In the genomic region with DNA sequence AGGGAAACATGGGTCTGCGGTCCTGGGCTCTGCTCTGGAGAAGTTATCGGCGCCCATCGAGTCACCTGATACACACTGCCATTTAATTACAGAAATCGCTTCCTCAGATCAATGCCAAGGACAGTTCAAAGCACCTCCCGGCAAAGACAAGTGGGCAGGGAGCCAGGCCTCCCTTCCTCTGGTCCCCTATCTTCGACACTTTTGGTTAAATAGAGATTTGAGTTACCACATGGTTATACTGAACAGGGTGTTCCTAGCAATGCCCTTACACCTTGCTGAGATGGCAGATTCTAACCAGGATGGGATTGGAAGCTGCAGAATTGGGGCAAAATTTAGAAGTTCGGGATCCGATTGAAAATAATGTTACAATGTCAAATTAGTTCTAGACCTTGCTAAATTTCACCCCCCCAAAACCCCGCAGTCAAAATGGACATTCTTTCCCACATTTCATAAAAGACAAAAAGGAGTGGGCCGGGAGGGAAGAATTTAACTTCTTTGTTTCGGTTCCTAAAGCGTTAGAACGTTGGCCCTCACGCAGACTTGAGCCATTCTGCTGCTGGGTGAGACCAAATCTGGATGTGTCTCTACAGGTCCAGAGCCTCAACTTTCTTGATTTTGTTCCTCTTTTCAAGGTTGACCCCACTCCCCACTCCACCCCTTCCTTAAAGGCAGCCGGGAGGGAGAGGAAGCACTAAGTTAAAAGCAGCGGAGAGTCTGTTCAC, we compare ENCODE assay signal across 8 cellular contexts. TPM values are rescaled to one million over a fixed set of nuclear protein-coding genes. Genes with fewer than 3 reads are reported as not detected.
DNase-seq lines count a peak whose midpoint lies in the region; ATAC-seq and TF ChIP-seq lines count a peak whose summit lies in the region.

No MANE protein-coding gene starts in this region.

- DNase-seq in coronary artery (ENCODE audit: low spot score) (no peak), NCI-H446 treated with DMSO at 0.1 percent for 48 hours (lab: John Stamatoyannopoulos, UW) (no peak), DMS114 treated with DMSO at 0.1 percent for 48 hours (lab: John Stamatoyannopoulos, UW; ENCODE audit: unreplicated experiment) (no peak), NCI-H82 (lab: John Stamatoyannopoulos, UW) (no peak), DMS 273 (lab: John Stamatoyannopoulos, UW; ENCODE audit: unreplicated experiment) (no peak)
- DNase-seq in natural killer cell treated with Interleukin-12 subunit alpha and Interleukin-12 subunit beta and Interleukin-15 and Interleukin-18, amount 100 ng/mL, for 72 hours (ENCODE audit: low spot score): no peak

- H3K4me3 ChIP-seq in DOHH2 (ENCODE audit: low read length) (no peak overlapping the region; the same call in 1 of the 2 replicates), HUES64 (ENCODE audit: low read length) (peak overlapping the region; percentile 56), coronary artery (peak overlapping the region; percentile 71)

- H3K9me3 ChIP-seq in DOHH2 (ENCODE audit: control insufficient read depth, insufficient read depth, low read length): no peaks in the 10 kb centered on the region
- H3K9me3 ChIP-seq in HUES64 (ENCODE audit: insufficient read depth, low read depth, low read length): no peaks in the 10 kb centered on the region

- peaks cover 5% of the 10 kb centered on the region for H3K4me1 ChIP-seq in DOHH2 (ENCODE audit: control insufficient read depth, low read length)
- H3K4me1 ChIP-seq in HUES64 (ENCODE audit: insufficient read depth, low read length): peaks cover 37% of the 10 kb centered on the region

- ATAC-seq in natural killer cell treated with Interleukin-12 subunit alpha and Interleukin-12 subunit beta and Interleukin-15 and Interleukin-18, amount 100 ng/mL, for 72 hours: no peak

- H3K4me2 ChIP-seq in DOHH2 (ENCODE audit: low read length): peak overlapping the region; percentile 45

- peaks cover 58 to 83% of the 10 kb centered on the region in 2 donors for H3K27me3 Mint-ChIP-seq in natural killer cell treated with Interleukin-12 subunit alpha and Interleukin-12 subunit beta and Interleukin-15 and Interleukin-18, amount 100 ng/mL, for 72 hours

- no peaks in the 10 kb centered on the region for H3K9me2 ChIP-seq in DOHH2 (replicated peaks; ENCODE audit: control insufficient read depth, low read length)

- H3K27me3 ChIP-seq in DOHH2 (ENCODE audit: control insufficient read depth, low read length) (peaks cover 32% of the 10 kb centered on the region), HUES64 (ENCODE audit: insufficient read depth, low read length) (peaks cover 74% of the 10 kb centered on the region)

- H3K79me2 ChIP-seq in DOHH2 (ENCODE audit: control insufficient read depth, low read length): no peaks in the 10 kb centered on the region

- no peaks in the 10 kb centered on the region for H4K20me1 ChIP-seq in DOHH2 (ENCODE audit: control insufficient read depth, insufficient read depth, low read depth, low read length)

- WGBS in HUES64: 9% methylated on average over 16 of the region's 17 CpGs

- H3K4me1 Mint-ChIP-seq in natural killer cell treated with Interleukin-12 subunit alpha and Interleukin-12 subunit beta and Interleukin-15 and Interleukin-18, amount 100 ng/mL, for 72 hours (ENCODE audit: low read depth in 2 of 2): peaks cover 31 to 36% of the 10 kb centered on the region in 2 donors

- H3K27ac Mint-ChIP-seq in natural killer cell treated with Interleukin-12 subunit alpha and Interleukin-12 subunit beta and Interleukin-15 and Interleukin-18, amount 100 ng/mL, for 72 hours: no peak overlapping the region

- H3F3A ChIP-seq in DOHH2 (ENCODE audit: control insufficient read depth, insufficient read depth): no peaks in the 10 kb centered on the region

- H3K36me3 ChIP-seq in DOHH2 (ENCODE audit: control insufficient read depth, low read length): no peaks in the 10 kb centered on the region
- no peaks in the 10 kb centered on the region for H3K36me3 ChIP-seq in HUES64 (ENCODE audit: insufficient read depth, low read length)

- TF ChIP-seq CTCF in DOHH2 (IDR thresholded peaks at IDR 0.05; ENCODE audit: low read depth, low read length, poor library complexity, severe bottlenecking) (no peak), coronary artery (IDR thresholded peaks at IDR 0.05) (no peak)

- no peak overlapping the region for H3K9ac ChIP-seq in HUES64 (ENCODE audit: low read depth, low read length)

- H3K27ac ChIP-seq in DOHH2 (ENCODE audit: low read depth, low read length): no peak overlapping the region
- H3K27ac ChIP-seq in HUES64 (ENCODE audit: low read depth, low read length): no peak overlapping the region
- no peak overlapping the region for H3K27ac ChIP-seq in coronary artery

- H3K4me3 Mint-ChIP-seq in natural killer cell treated with Interleukin-12 subunit alpha and Interleukin-12 subunit beta and Interleukin-15 and Interleukin-18, amount 100 ng/mL, for 72 hours: peak overlapping the region; percentile 77

- H3K9me3 Mint-ChIP-seq in natural killer cell treated with Interleukin-12 subunit alpha and Interleukin-12 subunit beta and Interleukin-15 and Interleukin-18, amount 100 ng/mL, for 72 hours: no peaks in the 10 kb centered on the region

- H3K36me3 Mint-ChIP-seq in natural killer cell treated with Interleukin-12 subunit alpha and Interleukin-12 subunit beta and Interleukin-15 and Interleukin-18, amount 100 ng/mL, for 72 hours: no peaks in the 10 kb centered on the region

RNA-seq across cellular contexts. Expression of a gene that starts 2.2 kb away (rescaled TPM):
- polyA plus RNA-seq in HUES64 (2013, experiment 1 of 2): 1.0 TPM
- polyA plus RNA-seq in HUES64 (2013, experiment 2 of 2): 0.57 TPM
- not detected for total RNA-seq in natural killer cell treated with Interleukin-12 subunit alpha and Interleukin-12 subunit beta and Interleukin-15 and Interleukin-18, amount 100 ng/mL, for 72 hours

RNA-seq across cellular contexts. Expression of a gene that starts 21.5 kb away (rescaled TPM):
- polyA plus RNA-seq in HUES64 (2013, experiment 1 of 2): 0.10 TPM
- polyA plus RNA-seq in HUES64 (2013, experiment 2 of 2): not detected
- total RNA-seq in natural killer cell treated with Interleukin-12 subunit alpha and Interleukin-12 subunit beta and Interleukin-15 and Interleukin-18, amount 100 ng/mL, for 72 hours: not detected
